ENCODE assay signal across 18 cellular contexts in the genomic region with DNA sequence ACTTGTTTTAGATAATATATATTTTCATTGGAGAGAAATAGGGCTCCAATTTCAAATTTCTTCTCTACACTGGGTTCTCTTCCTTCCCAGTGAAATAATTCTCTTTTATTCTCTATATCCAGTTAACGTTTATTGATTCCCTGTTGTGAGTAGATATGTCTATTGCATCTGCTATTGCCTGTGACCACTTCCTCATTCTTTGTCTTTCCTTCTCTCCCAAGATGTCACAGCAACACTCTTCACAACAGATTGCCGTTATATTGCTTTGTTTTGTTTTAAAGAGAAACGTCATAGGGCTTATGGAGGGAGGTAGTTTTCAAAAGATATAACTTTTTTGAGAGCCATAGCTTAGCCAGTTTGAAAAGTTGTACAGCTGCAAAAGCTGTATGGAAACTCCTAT.
"Had no signal": no experiment of that assay in that cellular context is flagged by ENCODE, and none has a peak within 500 bp of the region (broad histone marks: within the 10 kb centered on the region; RNA-seq: fewer than 3 reads in every experiment).

No MANE protein-coding gene starts in this region.

- H3K9me3 ChIP-seq: gastroesophageal sphincter, lower lobe of right lung, thyroid gland, uterus had no signal

- DNase-seq: activated CD4-positive, alpha-beta T cell treated with anti-CD3 and anti-CD28 coated beads for 36 hours; activated CD8-positive, alpha-beta T cell treated with anti-CD3 and anti-CD28 coated beads for 36 hours; activated effector memory CD4-positive, alpha-beta T cell treated with Interleukin-2 at 50 U/mL for 16 hours; activated naive CD4-positive, alpha-beta T cell treated with anti-CD3 and anti-CD28 coated beads, Interleukin-2, amount 50 U/mL, for 16 hours; activated T-cell treated with anti-CD3 and anti-CD28 coated beads, Interleukin-2, amount 50 U/mL, for 4 hours; erythroblast; heart right ventricle; left colon; lower lobe of right lung; naive thymus-derived CD4-positive, alpha-beta T cell; stimulated activated CD4-positive, alpha-beta T cell treated with anti-CD3 and anti-CD28 coated beads, Interleukin-2, amount 100 ng/mL, for 48 hours; stimulated activated naive B cell treated with anti-CD40 and anti-IgM and Interleukin-4, amounts not matched to agents 10 μg/mL and 1 μg/mL and 100 μg/mL, for 72 hours; T-helper 9 cell; uterus had no signal

- ATAC-seq: activated CD4-positive, alpha-beta T cell treated with anti-CD3 and anti-CD28 coated beads for 36 hours; activated CD8-positive, alpha-beta T cell treated with anti-CD3 and anti-CD28 coated beads for 36 hours; activated T-cell treated with anti-CD3 and anti-CD28 coated beads, Interleukin-2, amount 50 U/mL, for 4 hours; gastroesophageal sphincter; heart right ventricle; left colon; lower lobe of right lung; naive thymus-derived CD4-positive, alpha-beta T cell had no signal

- H3K4me1 ChIP-seq: lower lobe of right lung, uterus had no signal

- H3K4me3 ChIP-seq: gastroesophageal sphincter, heart right ventricle, lower lobe of right lung, thyroid gland, uterus had no signal

- H3K27ac ChIP-seq: gastroesophageal sphincter, heart right ventricle, lower lobe of right lung, thyroid gland, uterus had no signal

- H3K27me3 ChIP-seq: gastroesophageal sphincter, heart right ventricle, thyroid gland, uterus had no signal

- FAIRE-seq: astrocyte, bronchial epithelial cell had no signal

- H3K36me3 ChIP-seq: gastroesophageal sphincter, heart right ventricle, lower lobe of right lung, thyroid gland, uterus had no signal
